Comparison of ENCODE assay signal across 1 cellular context in genomic region chr16:88811850-88812736, GRCh38.
TF ChIP-seq lines count a peak whose summit lies in the region.

Gene APRT, minus strand, starts transcription at chr16:88811928. Its CDS starts 29 bp downstream, at chr16:88811899.

TF ChIP-seq in A549, 52 proteins besides CTCF, POLR2A, EP300 and RAD21 (continued from another document):
- TF ChIP-seq HES2 (IDR thresholded peaks at IDR 0.05) (no peak), E2F6 (IDR thresholded peaks at IDR 0.05; ENCODE audit: borderline replicate concordance, low read depth) (0 out of 2 replicates have a peak, but pooled peaks have one; percentile 0), TP53 (CRISPR knock-in tag; IDR thresholded peaks at IDR 0.05) (peak; percentile 77; the same call in 1 of the 2 replicates), FOSB (CRISPR knock-in tag; IDR thresholded peaks at IDR 0.05) (peak; percentile 67; the same call in 1 of the 2 replicates)
